26 cellular contexts compared by ENCODE assay signal in genomic region chr3:191391873-191392808, GRCh38.
A peak's percentile ranks its signal among the peaks of the same experiment; 100 is the strongest.
DNase-seq lines count a peak whose midpoint lies in the region; ATAC-seq, FAIRE-seq and TF ChIP-seq lines count a peak whose summit lies in the region.
"Had no signal": no experiment of that assay in that cellular context is flagged by ENCODE, and none has a peak within 500 bp of the region (broad histone marks: within the 10 kb centered on the region; RNA-seq: fewer than 3 reads in every experiment).

No MANE protein-coding gene starts in this region.

- no peaks in the 10 kb centered on the region for H4K20me1 ChIP-seq in astrocyte (ENCODE audit: insufficient read depth, low read length)

- H3K4me1 ChIP-seq in astrocyte (ENCODE audit: insufficient read depth, low read length) (no peaks in the 10 kb centered on the region), suprapubic skin (no peaks in the 10 kb centered on the region)
- H3K4me1 ChIP-seq: A549, tibial artery had no signal

- DNase-seq in AG08395 (ENCODE audit: low spot score), result peak; percentile 5
- DNase-seq in H7, result peak; percentile 20
- DNase-seq in astrocyte (ENCODE audit: low read depth), result no peak
- peak; percentile 28 for DNase-seq in iPS DF 4.7 (ENCODE audit: extremely low read depth, low spot score)
- DNase-seq in left cardiac atrium, result no peak
- DNase-seq in suprapubic skin (ENCODE audit: low spot score in 2 of 2), result no peak
- DNase-seq: activated CD4-positive, alpha-beta T cell treated with anti-CD3 and anti-CD28 coated beads, Interleukin-2, amount 10 ng/mL, durations not matched to agents 24 days and 14 days; activated gamma-delta T cell treated with Interleukin-2 at 50 U/mL for 16 hours; activated T-cell treated with anti-CD3 and anti-CD28 coated beads, Interleukin-2, amount 50 U/mL, for 4 hours; adrenal gland; DMS79 treated with DMSO at 0.1 percent for 48 hours; kidney glomerular epithelial cell; NCI-H146; nephron progenitor cell; ovary; stimulated activated CD4-positive, alpha-beta T cell treated with anti-CD3 and anti-CD28 coated beads, Interleukin-2, amount 100 ng/mL, for 24 hours; stomach; tibial artery had no signal

- H2AFZ ChIP-seq in astrocyte (ENCODE audit: low read depth, low read length), result no peak overlapping the region

- no peak overlapping the region for H3K27ac ChIP-seq in astrocyte (ENCODE audit: low read depth, low read length)
- H3K27ac ChIP-seq in suprapubic skin, result no peak overlapping the region
- H3K27ac ChIP-seq: A549, adrenal gland, KMS-11, ovary, stomach, tibial artery had no signal

- H3K4me3 ChIP-seq in H7 (ENCODE audit: insufficient read depth, low read depth, low read length) (no peak overlapping the region), astrocyte (ENCODE audit: insufficient read depth, low read depth, low read length) (no peak overlapping the region), suprapubic skin (no peak overlapping the region)
- H3K4me3 ChIP-seq: A549, adrenal gland, HAP-1, lung, ovary, smooth muscle cell, stomach, tibial artery had no signal

- H3K36me3 ChIP-seq in H7 (replicated peaks; ENCODE audit: control insufficient read depth, insufficient read depth, low read length) (no peaks in the 10 kb centered on the region), astrocyte (ENCODE audit: insufficient read depth, low read length) (peaks cover 20% of the 10 kb centered on the region), suprapubic skin (peaks cover 56% of the 10 kb centered on the region)
- H3K36me3 ChIP-seq: ovary had no signal

- no peak overlapping the region for H3K4me3 Mint-ChIP-seq in astrocyte (ENCODE audit: unreplicated experiment)
- H3K4me3 Mint-ChIP-seq: activated CD4-positive, alpha-beta T cell treated with anti-CD3 and anti-CD28 coated beads, Interleukin-2, amount 10 ng/mL, durations not matched to agents 24 days and 14 days; activated T-cell treated with anti-CD3 and anti-CD28 coated beads, Interleukin-2, amount 50 U/mL, for 4 hours; nephron progenitor cell had no signal

- no peak for FAIRE-seq in astrocyte (lab: Jason Lieb, UNC)
- FAIRE-seq: A549 had no signal

- no peak overlapping the region for H3K4me2 ChIP-seq in astrocyte (ENCODE audit: low read length)
- H3K4me2 ChIP-seq: A549, KMS-11, smooth muscle cell had no signal

- TF ChIP-seq CTCF in astrocyte (IDR thresholded peaks at IDR 0.05; ENCODE audit: insufficient read depth, low read depth, low read length) (no peak), suprapubic skin (IDR thresholded peaks at IDR 0.05) (no peak)

- no peak for ATAC-seq in left cardiac atrium
- ATAC-seq in activated CD4-positive, CD25-positive, alpha-beta regulatory T cell treated with anti-CD3 and anti-CD28 coated beads, Interleukin-2, amount 50 U/mL, for 24 hours, result no peak
- no peak for ATAC-seq in GM18907 (IDR thresholded peaks at IDR 0.05; ENCODE audit: unreplicated experiment)
- ATAC-seq: A549; activated T-cell treated with anti-CD3 and anti-CD28 coated beads, Interleukin-2, amount 50 U/mL, for 4 hours; SK-N-SH treated with all-trans-retinoic acid at 6 μM for 48 hours had no signal

- H3K27me3 ChIP-seq in H7 (ENCODE audit: control insufficient read depth, insufficient read depth, low read length) (no peaks in the 10 kb centered on the region), astrocyte (ENCODE audit: insufficient read depth, low read length) (no peaks in the 10 kb centered on the region), suprapubic skin (no peaks in the 10 kb centered on the region)
- H3K27me3 ChIP-seq: adrenal gland, ovary, stomach, tibial artery had no signal

- TF ChIP-seq EP300 in suprapubic skin (IDR thresholded peaks at IDR 0.05), result no peak

- H3K4me1 Mint-ChIP-seq in astrocyte (ENCODE audit: low read depth, unreplicated experiment), result peaks cover 12% of the 10 kb centered on the region
- H3K4me1 Mint-ChIP-seq: activated CD4-positive, alpha-beta T cell treated with anti-CD3 and anti-CD28 coated beads, Interleukin-2, amount 10 ng/mL, durations not matched to agents 24 days and 14 days; nephron progenitor cell had no signal

- no peak for TF ChIP-seq POLR2A in suprapubic skin (IDR thresholded peaks at IDR 0.05)

- H3K36me3 Mint-ChIP-seq in astrocyte (ENCODE audit: low read depth, unreplicated experiment), result peaks cover 7% of the 10 kb centered on the region

- 76% methylated on average over 2 of the region's 2 CpGs for WGBS in suprapubic skin

- H3K9ac ChIP-seq in astrocyte (ENCODE audit: low read length), result no peak overlapping the region
- H3K9ac ChIP-seq: KMS-11 had no signal

- H3K9me3 ChIP-seq in astrocyte (ENCODE audit: insufficient read depth, low read depth, low read length) (no peaks in the 10 kb centered on the region), suprapubic skin (no peaks in the 10 kb centered on the region)
- H3K9me3 ChIP-seq: A549, adrenal gland, HAP-1, ovary, stomach, tibial artery had no signal

- no peaks in the 10 kb centered on the region for H3K9me3 Mint-ChIP-seq in astrocyte (ENCODE audit: unreplicated experiment)
- H3K9me3 Mint-ChIP-seq: activated CD4-positive, alpha-beta T cell treated with anti-CD3 and anti-CD28 coated beads, Interleukin-2, amount 10 ng/mL, durations not matched to agents 24 days and 14 days; activated T-cell treated with anti-CD3 and anti-CD28 coated beads, Interleukin-2, amount 50 U/mL, for 4 hours; nephron progenitor cell had no signal

- H3K27me3 Mint-ChIP-seq in astrocyte (ENCODE audit: low read depth, unreplicated experiment), result no peaks in the 10 kb centered on the region
- H3K27me3 Mint-ChIP-seq: activated CD4-positive, alpha-beta T cell treated with anti-CD3 and anti-CD28 coated beads, Interleukin-2, amount 10 ng/mL, durations not matched to agents 24 days and 14 days had no signal

- peak overlapping the region; percentile 30 for H3K27ac Mint-ChIP-seq in astrocyte (ENCODE audit: unreplicated experiment)
- H3K27ac Mint-ChIP-seq: activated CD4-positive, alpha-beta T cell treated with anti-CD3 and anti-CD28 coated beads, Interleukin-2, amount 10 ng/mL, durations not matched to agents 24 days and 14 days; nephron progenitor cell had no signal

- intact Hi-C loops in left cardiac atrium (cut with DNase I), result no loop called here

- peaks cover 3% of the 10 kb centered on the region for H3K79me2 ChIP-seq in astrocyte (ENCODE audit: insufficient read depth, low read length)

Comparison
In these comparisons a context has a peak if more than half of its experiments do, and no peak if none do; other contexts are left out.
1. DNase-seq: peak in AG08395 (single experiment), H7 (single experiment) and iPS DF 4.7 (single experiment); none in astrocyte (single experiment), left cardiac atrium (single experiment) and suprapubic skin (0 of 2).